Comparison of ENCODE assay signal across 10 cellular contexts in genomic region chr6:85464722-85465150, GRCh38. TPM values are rescaled to one million over a fixed set of nuclear protein-coding genes. Genes with fewer than 3 reads are reported as not detected.
A peak's percentile ranks its signal among the peaks of the same experiment; 100 is the strongest.
DNase-seq lines count a peak whose midpoint lies in the region; ATAC-seq lines count a peak whose summit lies in the region.
"Had no signal": no experiment of that assay in that cellular context is flagged by ENCODE, and none has a peak within 500 bp of the region (broad histone marks: within the 10 kb centered on the region; RNA-seq: fewer than 3 reads in every experiment).

No MANE protein-coding gene starts in this region.

- no peak overlapping the region for H3K4me3 ChIP-seq in CD4-positive, CD25-positive, alpha-beta regulatory T cell (ENCODE audit: low read depth, low read length)
- H3K4me3 ChIP-seq: colonic mucosa had no signal

- POLR2A ChIA-PET in naive thymus-derived CD8-positive, alpha-beta T cell (lab: Charles Lee), result interaction anchor here (13.1 kb wide), 1 partner anchor 14 kb away, joined by 252 read pairs; the partner anchor contains the start of gene NT5E

- no peaks in the 10 kb centered on the region for H3K9me3 Mint-ChIP-seq in CD4-positive, CD25-positive, alpha-beta regulatory T cell
- H3K9me3 Mint-ChIP-seq in naive thymus-derived CD8-positive, alpha-beta T cell, result no peaks in the 10 kb centered on the region

- no peak for DNase-seq in CD4-positive, CD25-positive, alpha-beta regulatory T cell
- DNase-seq in MV-4-11 (lab: John Stamatoyannopoulos, UW) (peak; percentile 79), amniotic epithelial cell (ENCODE audit: low read depth) (peak; percentile 53), DMS53 (lab: John Stamatoyannopoulos, UW) (no peak), NCI-H526 treated with DMSO at 0.1 percent for 48 hours (lab: John Stamatoyannopoulos, UW) (no peak), GM19238 (ENCODE audit: insufficient read length, low spot score) (no peak), NCI-H1048 (lab: John Stamatoyannopoulos, UW) (no peak)
- DNase-seq in naive thymus-derived CD8-positive, alpha-beta T cell, result no peak
- DNase-seq: colonic mucosa, NCI-H1417 treated with DMSO at 0.1 percent for 48 hours had no signal

- H3K4me1 ChIP-seq in CD4-positive, CD25-positive, alpha-beta regulatory T cell (ENCODE audit: control insufficient read depth, insufficient read depth, low read length, poor library complexity, severe bottlenecking), result no peaks in the 10 kb centered on the region
- H3K4me1 ChIP-seq: colonic mucosa had no signal

- H3K27me3 Mint-ChIP-seq in CD4-positive, CD25-positive, alpha-beta regulatory T cell, result peaks cover 5% of the 10 kb centered on the region
- no peaks in the 10 kb centered on the region for H3K27me3 Mint-ChIP-seq in naive thymus-derived CD8-positive, alpha-beta T cell

- H3K27ac ChIP-seq in CD4-positive, CD25-positive, alpha-beta regulatory T cell (ENCODE audit: insufficient read depth, low read length, poor library complexity, severe bottlenecking), result peak overlapping the region; percentile 9
- H3K27ac ChIP-seq: colonic mucosa had no signal

- H3K36me3 Mint-ChIP-seq in CD4-positive, CD25-positive, alpha-beta regulatory T cell, result no peaks in the 10 kb centered on the region
- peaks cover 0 to 25% (median 11%) of the 10 kb centered on the region in 3 donors for H3K36me3 Mint-ChIP-seq in naive thymus-derived CD8-positive, alpha-beta T cell

- peak overlapping the region in 1 of 4 donors; percentile 29 for H3K4me3 Mint-ChIP-seq in CD4-positive, CD25-positive, alpha-beta regulatory T cell
- H3K4me3 Mint-ChIP-seq in naive thymus-derived CD8-positive, alpha-beta T cell, result peak overlapping the region in 9 of 10 donors; percentile 22 to 89 (median 73)

- no peaks in the 10 kb centered on the region for H3K9me3 ChIP-seq in CD4-positive, CD25-positive, alpha-beta regulatory T cell (ENCODE audit: control insufficient read depth in 2 of 2, low read length in 2 of 2)
- H3K9me3 ChIP-seq: colonic mucosa had no signal

- H3K27me3 ChIP-seq in CD4-positive, CD25-positive, alpha-beta regulatory T cell (ENCODE audit: control insufficient read depth, insufficient read depth, low read length), result peaks cover 2% of the 10 kb centered on the region
- H3K27me3 ChIP-seq: colonic mucosa had no signal

- no peaks in the 10 kb centered on the region for H3K36me3 ChIP-seq in CD4-positive, CD25-positive, alpha-beta regulatory T cell (ENCODE audit: control insufficient read depth, insufficient read depth, low read length)
- H3K36me3 ChIP-seq: colonic mucosa had no signal

- peaks cover 0 to 22% (median 6%) of the 10 kb centered on the region in 4 donors for H3K4me1 Mint-ChIP-seq in CD4-positive, CD25-positive, alpha-beta regulatory T cell
- peaks cover 49 to 85% (median 79%) of the 10 kb centered on the region in 4 donors for H3K4me1 Mint-ChIP-seq in naive thymus-derived CD8-positive, alpha-beta T cell

- peak overlapping the region in 1 of 3 donors; percentile 11 for H3K27ac Mint-ChIP-seq in CD4-positive, CD25-positive, alpha-beta regulatory T cell
- peak overlapping the region; percentile 88 to 99 (median 95) for H3K27ac Mint-ChIP-seq in naive thymus-derived CD8-positive, alpha-beta T cell

- no peak for ATAC-seq in CD4-positive, CD25-positive, alpha-beta regulatory T cell (ENCODE audit: low read depth in 2 of 2)
- ATAC-seq in naive thymus-derived CD8-positive, alpha-beta T cell, result no peak

RNA-seq across cellular contexts. Expression of gene NT5E, which starts 14.9 kb away (rescaled TPM):
- total RNA-seq in CD4-positive, CD25-positive, alpha-beta regulatory T cell, result 0.62 TPM
- polyA plus RNA-seq in CD4-positive, CD25-positive, alpha-beta regulatory T cell, result 10 to 100 TPM in 3 of 4 donors, 1 to 10 TPM in 1; 5.3 to 13.7 (median 11.3) TPM
- total RNA-seq in naive thymus-derived CD8-positive, alpha-beta T cell, result 10 to 100 TPM; 56.5 to 57.3 TPM
- 100 to 1,000 TPM in 2 of 3 donors, 10 to 100 TPM in 1; 77.7 to 128 (median 103) TPM for polyA plus RNA-seq in naive thymus-derived CD8-positive, alpha-beta T cell

Comparison
In these comparisons a context has a peak if more than half of its experiments do, and no peak if none do; other contexts are left out.
1. DNase-seq: peak in MV-4-11 (single experiment) and amniotic epithelial cell (single experiment); none in CD4-positive, CD25-positive, alpha-beta regulatory T cell (0 of 3), naive thymus-derived CD8-positive, alpha-beta T cell (0 of 10), DMS53 (single experiment), NCI-H526 treated with DMSO at 0.1 percent for 48 hours (single experiment), GM19238 (single experiment) and NCI-H1048 (single experiment).
2. RNA of gene NT5E, which starts 14.9 kb away (total RNA-seq): 56.5 to 57.3 TPM in naive thymus-derived CD8-positive, alpha-beta T cell; 0.62 TPM in CD4-positive, CD25-positive, alpha-beta regulatory T cell (single experiment); every median in the first group is over 10 times any median in the second.